ENCODE assay signal across 19 cellular contexts in the genomic region with DNA sequence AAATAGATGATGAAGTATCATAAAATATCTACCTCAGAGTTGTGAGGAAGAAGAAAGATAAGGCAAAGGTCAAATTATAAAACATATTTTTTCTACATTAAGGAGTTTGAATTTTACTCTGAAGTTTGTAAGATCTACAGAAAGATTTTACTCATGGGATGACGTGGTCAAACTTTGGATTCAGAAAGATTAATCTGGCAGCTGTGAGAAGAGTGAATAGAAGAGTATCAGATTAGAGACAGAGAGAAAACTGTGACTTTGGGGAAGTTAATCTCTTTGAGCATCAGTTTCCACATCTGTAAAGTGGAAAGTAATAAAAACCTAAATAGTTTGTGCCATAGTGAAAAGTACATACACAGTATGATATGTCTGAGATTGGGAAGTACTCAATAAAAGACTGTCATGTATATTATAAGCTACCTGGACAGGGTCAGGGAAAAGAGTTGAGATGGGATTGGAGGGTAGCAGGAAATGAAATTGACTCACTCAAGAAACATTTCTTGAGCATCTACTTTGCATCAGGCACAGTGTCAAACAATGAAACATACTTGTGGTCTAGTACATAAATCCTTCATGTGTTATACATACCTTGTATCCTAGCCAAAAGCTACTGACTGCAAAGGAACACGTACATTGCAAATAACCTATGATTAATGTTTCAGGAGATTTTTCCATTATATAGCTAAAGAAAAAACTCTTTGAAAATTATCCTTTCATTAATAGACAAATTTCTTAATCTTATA.
DNase-seq lines count a peak whose midpoint lies in the region; ATAC-seq and TF ChIP-seq lines count a peak whose summit lies in the region.
"Had no signal": no experiment of that assay in that cellular context is flagged by ENCODE, and none has a peak within 500 bp of the region (broad histone marks: within the 10 kb centered on the region; RNA-seq: fewer than 3 reads in every experiment).

No MANE protein-coding gene starts in this region.

- H3K9me3 ChIP-seq in PC-3 (ENCODE audit: low read length) (no peaks in the 10 kb centered on the region), mesenchymal stem cell (ENCODE audit: control insufficient read depth, low read length) (peaks cover 5% of the 10 kb centered on the region)
- H3K9me3 ChIP-seq: transverse colon had no signal

- intact Hi-C loops in PC-3 (cut with micrococcal nuclease), result no loop called here

- no peak overlapping the region for H2BK5ac ChIP-seq in mesenchymal stem cell (ENCODE audit: low read depth, low read length, poor library complexity, severe bottlenecking)

- BruUV-seq in PC-3 (replicated peaks; lab: Mats Ljungman, UMichigan), result no TSS peak

- no peak overlapping the region for H4K91ac ChIP-seq in mesenchymal stem cell (ENCODE audit: low read length)

- H3K36me3 ChIP-seq in PC-3 (ENCODE audit: low read depth, low read length) (no peaks in the 10 kb centered on the region), mesenchymal stem cell (ENCODE audit: control insufficient read depth in 1 of 2, insufficient read depth in 2 of 2, low read depth in 1 of 2, low read length in 2 of 2) (no peaks in the 10 kb centered on the region), H7 (replicated peaks; ENCODE audit: control insufficient read depth, insufficient read depth, low read length) (no peaks in the 10 kb centered on the region)
- H3K36me3 ChIP-seq: heart left ventricle, left ventricle myocardium inferior, transverse colon had no signal

- H3K14ac ChIP-seq in mesenchymal stem cell (ENCODE audit: low read length in 2 of 2), result no peak overlapping the region

- no peaks in the 10 kb centered on the region for H3K79me1 ChIP-seq in mesenchymal stem cell (replicated peaks; ENCODE audit: low read length, poor library complexity, severe bottlenecking)

- TF ChIP-seq CTCF in PC-3 (conservative IDR thresholded peaks at IDR 0.05; ENCODE audit: low read depth, low read length) (no peak), choroid plexus epithelial cell (conservative IDR thresholded peaks at IDR 0.05; ENCODE audit: low read depth, low read length) (no peak)

- H2AFZ ChIP-seq in PC-3 (ENCODE audit: low read length), result no peak overlapping the region
- H2AFZ ChIP-seq in mesenchymal stem cell (ENCODE audit: low read depth, low read length), result no peak overlapping the region

- H3K9ac ChIP-seq in PC-3 (ENCODE audit: low read length) (no peak overlapping the region), mesenchymal stem cell (ENCODE audit: low read length) (no peak overlapping the region)

- no peaks in the 10 kb centered on the region for H3F3A ChIP-seq in PC-3 (ENCODE audit: low read length, unreplicated experiment)

- no peak overlapping the region for H3K27ac ChIP-seq in PC-3 (ENCODE audit: low read length)
- no peak overlapping the region for H3K27ac ChIP-seq in mesenchymal stem cell (ENCODE audit: low read length, poor library complexity, severe bottlenecking)
- H3K27ac ChIP-seq: heart left ventricle, left ventricle myocardium inferior, transverse colon had no signal

- no peak overlapping the region for H2BK120ac ChIP-seq in mesenchymal stem cell (ENCODE audit: low read depth, low read length)

- H3K9me2 ChIP-seq in PC-3 (replicated peaks; ENCODE audit: low read length), result no peaks in the 10 kb centered on the region

- H3K23ac ChIP-seq in mesenchymal stem cell (ENCODE audit: low read length in 2 of 2), result no peak overlapping the region

- CTCF ChIA-PET in PC-3 (lab: Charles Lee), result no interaction called here

- WGBS in mesenchymal stem cell, result 95% methylated on average over 1 of the region's 2 CpGs

- H2AK5ac ChIP-seq in mesenchymal stem cell (ENCODE audit: low read length, severe bottlenecking), result no peak overlapping the region

- H3K4me3 ChIP-seq in PC-3 (ENCODE audit: low read length) (no peak overlapping the region), choroid plexus epithelial cell (ENCODE audit: low read depth, low read length) (no peak overlapping the region), mesenchymal stem cell (ENCODE audit: insufficient read depth in 1 of 2, low read depth in 1 of 2, low read length in 2 of 2) (no peak overlapping the region), H7 (ENCODE audit: insufficient read depth, low read depth, low read length) (no peak overlapping the region)
- H3K4me3 ChIP-seq: heart left ventricle, left ventricle myocardium inferior, transverse colon had no signal

- H2BK15ac ChIP-seq in mesenchymal stem cell (ENCODE audit: low read depth, poor library complexity, severe bottlenecking), result no peak overlapping the region

- no peak overlapping the region for H3K4ac ChIP-seq in mesenchymal stem cell (ENCODE audit: low read depth in 1 of 2, low read length in 2 of 2)

- H4K8ac ChIP-seq in mesenchymal stem cell (ENCODE audit: low read length), result no peak overlapping the region

- no peak overlapping the region for H2BK12ac ChIP-seq in mesenchymal stem cell (ENCODE audit: low read length in 2 of 2)

- H3K4me2 ChIP-seq in PC-3 (ENCODE audit: low read length), result no peak overlapping the region
- H3K4me2 ChIP-seq in mesenchymal stem cell (ENCODE audit: low read length, poor library complexity, severe bottlenecking), result no peak overlapping the region

- H3K27me3 ChIP-seq in PC-3 (ENCODE audit: low read length) (no peaks in the 10 kb centered on the region), mesenchymal stem cell (ENCODE audit: control insufficient read depth in 1 of 2, insufficient read depth in 1 of 2, low read length in 2 of 2) (no peaks in the 10 kb centered on the region), H7 (ENCODE audit: control insufficient read depth, insufficient read depth, low read length) (no peaks in the 10 kb centered on the region)
- H3K27me3 ChIP-seq: transverse colon had no signal

- POLR2A ChIA-PET in PC-3 (lab: Charles Lee; ENCODE audit: unreplicated experiment), result interaction anchor here (0.5 kb wide), 1 partner anchor 1040 kb away, joined by 3 read pairs; no protein-coding TSS in a partner anchor

- H4K20me1 ChIP-seq in PC-3 (ENCODE audit: low read length), result no peaks in the 10 kb centered on the region

- no peak overlapping the region for H3K18ac ChIP-seq in mesenchymal stem cell (ENCODE audit: low read depth in 1 of 2, low read length in 2 of 2)

- peaks cover 7% of the 10 kb centered on the region for H3K4me1 ChIP-seq in PC-3 (ENCODE audit: insufficient read depth, low read length)
- H3K4me1 ChIP-seq in mesenchymal stem cell (ENCODE audit: control insufficient read depth, insufficient read depth, low read depth, low read length), result no peaks in the 10 kb centered on the region
- H3K4me1 ChIP-seq: heart left ventricle, left ventricle myocardium inferior, transverse colon had no signal

- H3K79me2 ChIP-seq in PC-3 (ENCODE audit: low read length), result no peaks in the 10 kb centered on the region

- ATAC-seq in PC-3 (peak; percentile 31; the same call in 1 of the 2 replicates), GM18907 (IDR thresholded peaks at IDR 0.05; ENCODE audit: unreplicated experiment) (no peak)
- ATAC-seq: heart left ventricle; naive thymus-derived CD4-positive, alpha-beta T cell had no signal

- DNase-seq in GM04503 (ENCODE audit: low read depth) (peak; percentile 49), PC-3 (peak; percentile 73), choroid plexus epithelial cell (ENCODE audit: low read depth) (peak; percentile 83), mesenchymal stem cell (peak; percentile 26), H7 (no peak), NCI-H1105 treated with DMSO at 0.1 percent for 48 hours (lab: John Stamatoyannopoulos, UW) (no peak), NCI-H128 (lab: John Stamatoyannopoulos, UW; ENCODE audit: unreplicated experiment) (no peak)
- DNase-seq: activated CD8-positive, alpha-beta memory T cell treated with anti-CD3 and anti-CD28 coated beads for 24 hours; activated gamma-delta T cell treated with Interleukin-2 at 50 U/mL for 16 hours; caudate nucleus; CD4-positive, alpha-beta memory T cell; effector memory CD4-positive, alpha-beta T cell; heart left ventricle; left ventricle myocardium inferior; naive thymus-derived CD4-positive, alpha-beta T cell; NCI-H1105; stimulated activated CD4-positive, alpha-beta T cell treated with anti-CD3 and anti-CD28 coated beads, Interleukin-2, amount 100 ng/mL, for 48 hours; transverse colon had no signal

Comparison
In these comparisons a context has a peak if more than half of its experiments do, and no peak if none do; other contexts are left out.
1. DNase-seq: peak in GM04503 (single experiment), PC-3 (single experiment), choroid plexus epithelial cell (single experiment) and mesenchymal stem cell (single experiment); none in H7 (single experiment), NCI-H1105 treated with DMSO at 0.1 percent for 48 hours (single experiment) and NCI-H128 (single experiment).